Comparison of ENCODE assay signal across 8 cellular contexts in the genomic region with DNA sequence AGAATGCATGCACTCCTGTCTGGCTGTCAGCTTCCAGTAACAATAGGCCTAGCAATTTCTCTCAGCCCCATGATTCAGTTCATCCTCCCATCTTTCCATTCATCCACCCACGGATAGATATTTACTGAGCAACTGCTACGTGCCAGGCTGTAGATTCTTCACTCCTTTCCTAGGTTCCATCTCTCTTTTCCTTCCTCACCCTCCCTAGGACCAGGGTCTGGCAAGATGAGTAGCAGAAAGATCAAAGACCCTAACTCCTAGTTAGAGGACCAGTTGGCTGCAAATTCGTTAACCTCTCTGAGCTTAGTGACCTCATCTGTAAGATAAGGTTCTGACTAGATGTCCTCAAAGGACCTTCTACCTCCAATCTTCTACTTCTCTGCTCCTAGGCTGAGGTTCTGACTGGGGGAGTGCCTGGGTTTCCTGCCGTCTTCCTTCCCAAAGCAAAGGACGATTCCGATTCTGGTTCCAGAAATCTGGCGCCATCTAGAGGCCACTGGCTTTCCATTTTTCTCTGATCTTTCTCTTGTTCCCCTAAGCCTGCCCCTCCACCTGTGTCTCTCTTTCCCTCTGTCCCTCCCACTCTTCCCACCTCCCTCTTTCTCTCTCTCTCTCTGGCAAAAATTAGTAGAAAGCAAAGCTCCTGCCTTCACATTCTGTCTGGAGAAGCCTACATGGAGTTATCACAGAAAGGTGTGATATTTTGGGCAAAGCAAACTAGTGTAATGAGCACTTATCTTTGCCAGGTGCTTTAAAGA. TPM values are rescaled to one million over a fixed set of nuclear protein-coding genes. Genes with fewer than 3 reads are reported as not detected.
DNase-seq lines count a peak whose midpoint lies in the region; ATAC-seq, FAIRE-seq and TF ChIP-seq lines count a peak whose summit lies in the region.

No MANE protein-coding gene starts in this region.

- 35% methylated on average over 7 of the region's 7 CpGs for WGBS in suprapubic skin

- TF ChIP-seq CTCF in fibroblast of the aortic adventitia (IDR thresholded peaks at IDR 0.05; ENCODE audit: insufficient read depth, low read length) (peak; percentile 75), suprapubic skin (IDR thresholded peaks at IDR 0.05) (peak; percentile 42 to 62)

- TF ChIP-seq EP300 in suprapubic skin (IDR thresholded peaks at IDR 0.05), result no peak

- FAIRE-seq in RCC 7860 (lab: Jason Lieb, UNC), result no peak

- ATAC-seq in HG02798 (IDR thresholded peaks at IDR 0.05; ENCODE audit: poor library complexity, unreplicated experiment), result no peak

- TF ChIP-seq POLR2A in suprapubic skin (IDR thresholded peaks at IDR 0.05), result no peak

- no peaks in the 10 kb centered on the region for H3K36me3 ChIP-seq in suprapubic skin

- no peak overlapping the region for H3K27ac ChIP-seq in suprapubic skin

- H3K4me3 ChIP-seq in Jurkat, Clone E6-1 (ENCODE audit: low read length), result no peak overlapping the region
- no peak overlapping the region for H3K4me3 ChIP-seq in fibroblast of the aortic adventitia (ENCODE audit: low read depth, low read length)
- H3K4me3 ChIP-seq in suprapubic skin, result no peak overlapping the region

- H3K4me1 ChIP-seq in suprapubic skin, result peaks cover 3% of the 10 kb centered on the region

- no peaks in the 10 kb centered on the region for H3K9me3 ChIP-seq in suprapubic skin

- H3K27me3 ChIP-seq in suprapubic skin, result peaks cover 8% of the 10 kb centered on the region

- DNase-seq in D341Med (ENCODE audit: low spot score), result peak; percentile 66
- peak; percentile 51 for DNase-seq in Jurkat, Clone E6-1 (ENCODE audit: low read depth, low spot score)
- DNase-seq in RCC 7860 (ENCODE audit: low spot score), result peak; percentile 48
- DNase-seq in activated T-helper 1 cell treated with Interleukin-2 at 50 U/mL for 16 hours (ENCODE audit: low read depth), result peak; percentile 33
- DNase-seq in fibroblast of the aortic adventitia (ENCODE audit: low read depth), result peak; percentile 85
- DNase-seq in nucleus accumbens (lab: John Stamatoyannopoulos, UW), result peak in 49 of 56 donors; percentile 14 to 89 (median 52)
- DNase-seq in suprapubic skin (ENCODE audit: low spot score in 2 of 2), result peak in 1 of 2 donors; percentile 75

RNA-seq across cellular contexts. Expression of a gene that starts 26.2 kb away (rescaled TPM):
- polyA plus RNA-seq in Jurkat, Clone E6-1 (2012; ENCODE audit: insufficient read depth, insufficient read length), result not detected
- total RNA-seq in fibroblast of the aortic adventitia (ENCODE audit: low replicate concordance) (not detected in 2 replicates), suprapubic skin (under 1 TPM in 1 of 4 donors, not detected in 3; 0.68 TPM)

RNA-seq across cellular contexts. Expression of a gene that starts 56.8 kb away (rescaled TPM):
- polyA plus RNA-seq in Jurkat, Clone E6-1 (2012; ENCODE audit: insufficient read depth, insufficient read length), result 19.6 TPM
- total RNA-seq in fibroblast of the aortic adventitia (ENCODE audit: low replicate concordance), result 26.3 and 117 TPM in 2 replicates
- 10 to 100 TPM; 54.4 to 80.1 (median 59.6) TPM for total RNA-seq in suprapubic skin
